In genomic region chr1:16055613-16056520, GRCh38 we compare ENCODE assay signal across 2 cellular contexts.
TF ChIP-seq lines count a peak whose summit lies in the region.

No MANE protein-coding gene starts in this region.

TF ChIP-seq in GM12891, 5 proteins besides CTCF, POLR2A, EP300 and RAD21:
- TF ChIP-seq POLR2AphosphoS5 (IDR thresholded peaks at IDR 0.05; ENCODE audit: low read depth, low read length): no peak
- no peak for TF ChIP-seq TAF1 (IDR thresholded peaks at IDR 0.05; ENCODE audit: low read depth, low read length)
- TF ChIP-seq POU2F2 (IDR thresholded peaks at IDR 0.05; ENCODE audit: low read depth, low read length): no peak

TF ChIP-seq in H1, 55 proteins besides CTCF, POLR2A, EP300 and RAD21:
- no peak for TF ChIP-seq BACH1 (IDR thresholded peaks at IDR 0.05; ENCODE audit: low read length)
- no peak for TF ChIP-seq POLR2AphosphoS5 (IDR thresholded peaks at IDR 0.05; ENCODE audit: low read depth, low read length)
- no peak for TF ChIP-seq RBBP5 (IDR thresholded peaks at IDR 0.05; ENCODE audit: borderline replicate concordance, low read depth, low read length)
- TF ChIP-seq SP1 (IDR thresholded peaks at IDR 0.05; ENCODE audit: low read depth, low read length): 0 out of 2 replicates have a peak, but pooled peaks have one; percentile 13
- 0 out of 2 replicates have a peak, but pooled peaks have one; percentile 8 for TF ChIP-seq MAX (IDR thresholded peaks at IDR 0.05)
- TF ChIP-seq CEBPB (IDR thresholded peaks at IDR 0.05; ENCODE audit: low read depth, low read length): no peak
- TF ChIP-seq TEAD4 (IDR thresholded peaks at IDR 0.05; ENCODE audit: low read depth, low read length): 0 out of 2 replicates have a peak, but pooled peaks have one; percentile 34
- no peak for TF ChIP-seq GTF2F1 (IDR thresholded peaks at IDR 0.05; ENCODE audit: borderline replicate concordance, low read depth, low read length)
- no peak for TF ChIP-seq CHD7 (IDR thresholded peaks at IDR 0.05; ENCODE audit: insufficient replicate concordance, low read length)
- no peak for TF ChIP-seq ZNF274 (IDR thresholded peaks at IDR 0.05; ENCODE audit: borderline replicate concordance, extremely low read depth, low read length)
